Comparison of ENCODE assay signal across 8 cellular contexts in the genomic region with DNA sequence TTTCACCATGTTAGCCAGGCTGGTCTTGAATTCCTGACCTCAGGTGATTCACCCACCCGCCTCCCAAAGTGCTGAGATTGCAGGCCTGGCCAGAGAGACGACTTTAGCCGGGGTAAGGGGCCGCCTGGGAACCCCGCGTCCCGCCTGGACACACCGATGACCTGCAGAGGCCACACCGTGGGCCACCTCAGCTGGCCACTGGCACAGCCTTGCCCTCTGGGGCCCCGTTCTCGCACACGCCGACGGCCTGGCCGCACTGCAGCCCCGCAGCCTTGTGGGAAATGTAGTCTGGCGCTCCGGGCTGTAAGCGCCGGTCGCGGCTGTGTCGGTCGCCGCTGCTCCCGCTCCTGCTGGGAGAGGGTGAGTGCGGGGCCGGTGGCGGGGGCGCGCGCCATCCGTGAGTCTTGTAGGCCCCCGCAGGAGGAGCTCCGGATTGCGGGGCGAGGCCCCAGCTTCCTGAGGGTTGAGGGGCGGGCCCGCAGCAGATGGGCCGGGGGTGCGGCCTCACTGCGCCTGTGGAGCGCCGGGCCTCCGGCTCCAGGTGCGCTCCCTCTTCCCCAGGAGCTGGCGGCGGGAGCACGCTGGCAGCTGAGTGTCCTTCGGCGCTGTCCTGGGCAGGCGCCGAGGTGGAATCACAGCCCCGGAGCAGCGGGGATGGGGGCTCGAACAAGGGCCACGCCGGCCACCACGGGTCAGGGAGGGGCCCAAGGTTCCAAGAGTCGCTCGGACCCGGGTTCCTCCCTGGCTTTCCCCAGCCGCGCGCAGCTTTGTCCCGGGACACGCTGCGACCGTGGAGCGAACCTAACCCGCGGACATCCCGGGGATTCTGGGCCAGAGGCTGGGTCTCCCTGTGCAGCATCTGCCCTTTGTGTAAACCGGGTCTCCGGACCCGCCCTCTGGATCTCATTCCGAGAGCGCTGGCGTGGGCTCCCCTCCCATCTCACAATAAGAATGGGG. TPM values are rescaled to one million over a fixed set of nuclear protein-coding genes. Genes with fewer than 3 reads are reported as not detected.
A peak's percentile ranks its signal among the peaks of the same experiment; 100 is the strongest.
DNase-seq lines count a peak whose midpoint lies in the region; ATAC-seq, FAIRE-seq and TF ChIP-seq lines count a peak whose summit lies in the region.

A gene (plus strand): TSS at position 299 of the 957 bp plus-strand sequence. CDS start 35,401 bp downstream, outside the sequence.

- peak within 1 kb of the TSS; percentile 65 to 86 for H3K27ac ChIP-seq in A549
- peak within 1 kb of the TSS; percentile 51 for H3K27ac ChIP-seq in Panc1 (ENCODE audit: low read length)

- TF ChIP-seq RAD21 in A549 (conservative IDR thresholded peaks at IDR 0.05 in 1 of 2, IDR thresholded peaks at IDR 0.05 in 1 of 2) = no peak

- peaks cover 14% of the 10 kb centered on the region for H3K36me3 Mint-ChIP-seq in osteocyte (ENCODE audit: unreplicated experiment)

- intact Hi-C loops in Panc1 (cut with micrococcal nuclease; ENCODE audit: unreplicated experiment) = no loop called here
- intact Hi-C loops in left cardiac atrium (cut with DNase I) = no loop called here

- H3K4me3 Mint-ChIP-seq in osteocyte (ENCODE audit: unreplicated experiment) = peak within 1 kb of the TSS; percentile 84

- peaks cover 9% of the 10 kb centered on the region for H3K4me1 Mint-ChIP-seq in osteocyte (ENCODE audit: unreplicated experiment)

- peak within 1 kb of the TSS; percentile 50 for H3K27ac Mint-ChIP-seq in osteocyte (ENCODE audit: unreplicated experiment)

- H3K4me1 ChIP-seq in A549 (no peaks in the 10 kb centered on the region), Panc1 (ENCODE audit: control insufficient read depth, insufficient read depth, low read length) (peaks cover 4% of the 10 kb centered on the region; the same call in 1 of the 2 replicates)

- 36% methylated on average over 8 of the region's 79 CpGs for WGBS in A549 (ENCODE audit: missing lambda C conversion rate)

- H3K9me3 Mint-ChIP-seq in osteocyte (ENCODE audit: unreplicated experiment) = peaks cover 27% of the 10 kb centered on the region

- TF ChIP-seq CTCF in A549 (IDR thresholded peaks at IDR 0.05) (no peak), Panc1 (IDR thresholded peaks at IDR 0.05) (no peak), osteocyte (IDR thresholded peaks at IDR 0.05) (no peak)

- ATAC-seq in A549 (peak; percentile 96 to 98), GM21786 (IDR thresholded peaks at IDR 0.05; ENCODE audit: unreplicated experiment) (peak; percentile 77), Panc1 (peak; percentile 99), left cardiac atrium (peak; percentile 98), GM21367 (IDR thresholded peaks at IDR 0.05; ENCODE audit: unreplicated experiment) (no peak), HG02981 (IDR thresholded peaks at IDR 0.05; ENCODE audit: unreplicated experiment) (no peak)

- no TSS peak for BruUV-seq in Panc1 (replicated peaks; lab: Mats Ljungman, UMichigan)

- H3K36me3 ChIP-seq in Panc1 (ENCODE audit: control insufficient read depth, insufficient read depth, low read length) = no peaks in the 10 kb centered on the region

- peak within 1 kb of the TSS; percentile 62 for H3K4me2 ChIP-seq in A549

- POLR2A ChIA-PET in A549 (lab: Yijun Ruan, JAX) (interaction anchor here (0.5 kb wide), 1 partner anchor 129 kb away, joined by 5 read pairs; no protein-coding TSS in a partner anchor), Panc1 (lab: Charles Lee) (no interaction called here)

- CTCF ChIA-PET in A549 (lab: Yijun Ruan, JAX) = interaction anchor here (0.6 kb wide), 1 partner anchor 902 kb away, joined by 3 read pairs; no protein-coding TSS in a partner anchor
- CTCF ChIA-PET in Panc1 (lab: Charles Lee) = interaction anchor here (0.7 kb wide), 1 partner anchor 864 kb away, joined by 5 read pairs; no protein-coding TSS in a partner anchor

- no peak for TF ChIP-seq EP300 in A549 (IDR thresholded peaks at IDR 0.05)

- H3K27me3 ChIP-seq in Panc1 (ENCODE audit: control insufficient read depth, insufficient read depth, low read length) = no peaks in the 10 kb centered on the region

- no peak for FAIRE-seq in A549 (lab: Jason Lieb, UNC)

- in situ Hi-C loops in Panc1 (cut with HindIII; ENCODE audit: low pct_unique_long_range_greater_than_20kb, low sequenced_read_pairs) = no loop called here

- H3K4me3 ChIP-seq in A549 (peak within 1 kb of the TSS; percentile 54), Panc1 (ENCODE audit: low read depth in 2 of 2, low read length in 2 of 2) (peak within 1 kb of the TSS; percentile 71 to 81)

- peaks cover 76% of the 10 kb centered on the region for H3K9me3 ChIP-seq in A549
- H3K9me3 ChIP-seq in Panc1 (ENCODE audit: control insufficient read depth, insufficient read depth, low read depth, low read length) = 0 out of 2 replicates have a peak, but pooled peaks cover 1% of the 10 kb centered on the region

- peak; percentile 18 to 48 for DNase-seq in A549 (ENCODE audit: low read depth in 1 of 2, low spot score in 1 of 2)
- no peak for DNase-seq in Panc1 (ENCODE audit: low read depth, low spot score)
- peak; percentile 42 for DNase-seq in amniotic epithelial cell (ENCODE audit: low read depth)
- peak; percentile 67 for DNase-seq in left cardiac atrium
- DNase-seq in osteocyte (ENCODE audit: extremely low spot score, unreplicated experiment) = peak; percentile 87

- H3K27me3 Mint-ChIP-seq in osteocyte (ENCODE audit: unreplicated experiment) = no peaks in the 10 kb centered on the region

- peak; percentile 28 for TF ChIP-seq POLR2A in A549 (IDR thresholded peaks at IDR 0.05; ENCODE audit: low read length)

TF ChIP-seq in A549, 52 proteins besides CTCF, POLR2A, EP300 and RAD21:
- TF ChIP-seq CHD4 (IDR thresholded peaks at IDR 0.05; ENCODE audit: borderline replicate concordance) (no peak), JUN (IDR thresholded peaks at IDR 0.05) (peak in 1 of 2 experiments; percentile 33; a peak in 1 of 5 replicates), MAFK (IDR thresholded peaks at IDR 0.05; ENCODE audit: partially characterized antibody) (peak; percentile 66)
- TF ChIP-seq, protein P1, sequence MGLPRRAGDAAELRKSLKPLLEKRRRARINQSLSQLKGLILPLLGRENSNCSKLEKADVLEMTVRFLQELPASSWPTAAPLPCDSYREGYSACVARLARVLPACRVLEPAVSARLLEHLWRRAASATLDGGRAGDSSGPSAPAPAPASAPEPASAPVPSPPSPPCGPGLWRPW (IDR thresholded peaks at IDR 0.05) = no peak
TF ChIP-seq in A549: peak in this region for 2.

RNA-seq across cellular contexts. Expression of the gene that starts here (rescaled TPM):
- polyA plus RNA-seq in A549 (2011; rRNA removed) (0.05 and 0.10 TPM in 2 replicates), A549 (2017; fragmentation: RNase III; extraction: RNeasy Plus Mini Kit Qiagen cat#74134 plus additional on column Dnase treatment) (0.04 to 0.05 TPM (median 0.04 TPM) in 3 replicates)
- polyA plus RNA-seq in A549 (2012; cell fraction: cytosol; rRNA removed) = not detected in 2 replicates
- polyA plus RNA-seq in A549 (2012; cell fraction: nucleus; rRNA removed) = not detected in 2 replicates
- polyA minus RNA-seq in A549 (2011; rRNA and poly(A)+ RNA removed) = not detected in 2 replicates
- total RNA-seq in Panc1 (2021; ENCODE audit: unreplicated experiment) (1.2 TPM), left cardiac atrium (1 to 10 TPM; 1.2 TPM), osteocyte (1.2 and 1.7 TPM in 2 replicates)
- 1.2 TPM for polyA plus RNA-seq in Panc1 (2012; ENCODE audit: insufficient read length)

Comparison
In these comparisons a context has a peak if more than half of its experiments do, and no peak if none do; other contexts are left out.
1. Peak in DNase-seq, ATAC-seq, H3K4me3 ChIP-seq, H3K27ac ChIP-seq and H3K4me2 ChIP-seq in A549; RNA of the gene not detected or under 1 TPM.
2. ATAC-seq: peak in GM21786 (single experiment), Panc1 (single experiment) and left cardiac atrium (2 of 2); none in GM21367 (single experiment) and HG02981 (single experiment).